In the genomic region with DNA sequence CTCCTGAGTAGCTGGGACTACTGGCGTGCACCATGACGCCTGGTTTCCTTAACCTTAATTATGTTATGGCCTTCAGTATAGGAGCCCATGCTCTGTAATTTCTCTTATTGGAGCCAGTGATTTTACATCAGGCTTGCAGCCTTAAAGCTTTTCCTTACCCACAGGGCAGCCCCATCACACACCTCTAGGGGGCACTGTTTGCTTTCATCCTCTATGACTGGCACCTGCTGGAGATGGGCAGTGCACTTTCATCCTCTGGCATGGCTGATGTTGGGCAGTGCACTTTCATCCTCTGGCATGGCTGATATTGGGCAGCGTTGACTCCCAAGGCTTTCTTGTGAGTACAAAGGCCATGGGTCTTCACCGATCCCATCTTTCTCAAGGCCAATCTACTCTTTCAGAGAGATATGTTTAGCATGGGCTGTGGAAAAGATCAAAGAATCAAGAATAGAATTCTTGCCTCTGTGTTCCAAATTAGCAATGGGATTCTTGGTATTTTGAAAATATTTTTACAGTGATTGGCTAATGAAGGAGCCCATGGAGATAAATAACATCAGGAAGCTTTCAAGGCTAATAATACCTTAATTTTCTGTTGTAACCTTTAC, we compare ENCODE assay signal across 9 cellular contexts.
DNase-seq lines count a peak whose midpoint lies in the region; ATAC-seq, FAIRE-seq and TF ChIP-seq lines count a peak whose summit lies in the region.
"Had no signal": no experiment of that assay in that cellular context is flagged by ENCODE, and none has a peak within 500 bp of the region (broad histone marks: within the 10 kb centered on the region; RNA-seq: fewer than 3 reads in every experiment).

No MANE protein-coding gene starts in this region.

- H2BK15ac ChIP-seq in H1 (ENCODE audit: low read length), result no peak overlapping the region

- H3K27ac ChIP-seq in MM.1S (ENCODE audit: low read length), result no peak overlapping the region
- no peak overlapping the region for H3K27ac ChIP-seq in H1 (ENCODE audit: low read depth, low read length)
- H3K27ac ChIP-seq in osteoblast (ENCODE audit: low read depth, low read length), result no peak overlapping the region

- no peaks in the 10 kb centered on the region for H3K79me1 ChIP-seq in H1 (ENCODE audit: low read depth, low read length)

- H3K36me3 ChIP-seq in GM06990 (ENCODE audit: control insufficient read depth, insufficient read depth, low read length) (no peaks in the 10 kb centered on the region), MM.1S (replicated peaks; ENCODE audit: insufficient read depth, low read length) (no peaks in the 10 kb centered on the region), H1 (ENCODE audit: control insufficient read depth in 2 of 4, insufficient read depth in 4 of 4, low read length in 3 of 4) (no peaks in the 10 kb centered on the region), osteoblast (ENCODE audit: insufficient read depth, low read length) (no peaks in the 10 kb centered on the region)

- no peak overlapping the region for H4K91ac ChIP-seq in H1 (replicated peaks; ENCODE audit: insufficient read length, low read length)

- no peaks in the 10 kb centered on the region for H3K9me3 ChIP-seq in MM.1S (replicated peaks; ENCODE audit: insufficient read depth, low read length)
- no peaks in the 10 kb centered on the region for H3K9me3 ChIP-seq in H1 (ENCODE audit: insufficient read depth in 2 of 2, low read depth in 1 of 2, low read length in 1 of 2)
- H3K9me3 ChIP-seq in osteoblast (ENCODE audit: low read depth, low read length), result no peaks in the 10 kb centered on the region

- no peak overlapping the region for H3K14ac ChIP-seq in H1 (ENCODE audit: insufficient read length)

- H4K8ac ChIP-seq in H1 (ENCODE audit: extremely low read depth, insufficient read depth, low read length), result no peak overlapping the region

- 0 out of 2 replicates have a peak, but pooled peaks cover 2% of the 10 kb centered on the region for H3K4me1 ChIP-seq in MM.1S (ENCODE audit: low read length)
- H3K4me1 ChIP-seq in H1 (replicated peaks in 1 of 4; ENCODE audit: control insufficient read depth in 3 of 4, insufficient read depth in 4 of 4, low read length in 3 of 4), result peaks cover 0 to 11% (median 3%) of the 10 kb centered on the region in 4 experiments; a peak in 3 of 7 replicates
- H3K4me1 ChIP-seq in osteoblast (ENCODE audit: insufficient read depth, low read length), result no peaks in the 10 kb centered on the region

- no peaks in the 10 kb centered on the region for H3K23me2 ChIP-seq in H1 (ENCODE audit: low read depth, low read length)

- TF ChIP-seq POLR2A in H1 (IDR thresholded peaks at IDR 0.05; ENCODE audit: control extremely low read depth in 1 of 2, low read depth in 2 of 2, low read length in 2 of 2), result no peak

- no peak for TF ChIP-seq EP300 in H1 (IDR thresholded peaks at IDR 0.05; ENCODE audit: borderline replicate concordance in 1 of 2, low read depth in 2 of 2, low read length in 2 of 2)

- H2AK5ac ChIP-seq in H1 (ENCODE audit: low read depth, low read length), result no peak overlapping the region

- H3K9ac ChIP-seq in MM.1S (ENCODE audit: low read length) (no peak overlapping the region), H1 (replicated peaks in 1 of 4; ENCODE audit: extremely low read depth in 1 of 4, low read depth in 3 of 4, low read length in 3 of 4) (no peak overlapping the region)

- no peaks in the 10 kb centered on the region for H3F3A ChIP-seq in MM.1S (ENCODE audit: insufficient read depth, low read length)

- POLR2A ChIA-PET in H1 (lab: Charles Lee; ENCODE audit: partially characterized antibody), result interaction anchor here (1.2 kb wide), 1 partner anchor 81 kb away, joined by 4 read pairs; a partner anchor contains a TSS

- H3K4me2 ChIP-seq in MM.1S (ENCODE audit: low read depth, low read length), result no peak overlapping the region
- H3K4me2 ChIP-seq in H1 (ENCODE audit: insufficient read depth in 1 of 2, low read depth in 2 of 2, low read length in 2 of 2), result no peak overlapping the region
- no peak overlapping the region for H3K4me2 ChIP-seq in osteoblast (ENCODE audit: insufficient read depth, low read length)

- no peak overlapping the region for H3K56ac ChIP-seq in H1 (replicated peaks; ENCODE audit: insufficient read length, low read depth, low read length)

- TF ChIP-seq RAD21 in H1 (IDR thresholded peaks at IDR 0.05 in 1 of 2, conservative IDR thresholded peaks at IDR 0.05 in 1 of 2; ENCODE audit: low read depth in 2 of 2, low read length in 2 of 2), result peak; percentile 89 to 95

- no peak overlapping the region for H3K4me3 ChIP-seq in GM06990 (replicated peaks; ENCODE audit: low read depth, low read length)
- no peak overlapping the region for H3K4me3 ChIP-seq in MM.1S (ENCODE audit: low read length)
- H3K4me3 ChIP-seq in H1 (ENCODE audit: extremely low read depth in 1 of 4, insufficient read depth in 2 of 4, low read depth in 3 of 4, low read length in 4 of 4), result no peak overlapping the region
- H3K4me3 ChIP-seq in osteoblast (ENCODE audit: insufficient read depth, low read length), result no peak overlapping the region

- no peak for DNase-seq in GM06990 (ENCODE audit: extremely low read depth, insufficient read length)
- DNase-seq in MM.1S, result peak; percentile 82
- DNase-seq in UCSD-AML1 (lab: John Stamatoyannopoulos, UW; ENCODE audit: unreplicated experiment), result peak; percentile 68
- peak; percentile 27 to 92 for DNase-seq in H1 (ENCODE audit: low read depth in 1 of 2, low spot score in 2 of 2)
- no peak for DNase-seq in osteoblast (ENCODE audit: insufficient read length, low spot score, missing footprints)

- ATAC-seq in GM21390 (IDR thresholded peaks at IDR 0.05; ENCODE audit: unreplicated experiment), result no peak
- no peak for ATAC-seq in GM18519 (IDR thresholded peaks at IDR 0.05; ENCODE audit: low FRiP score, unreplicated experiment)
- ATAC-seq in HG03025 (IDR thresholded peaks at IDR 0.05; ENCODE audit: low FRiP score, unreplicated experiment), result no peak

- TF ChIP-seq CTCF in GM06990 (IDR thresholded peaks at IDR 0.05; ENCODE audit: insufficient read depth, low read length, poor library complexity, severe bottlenecking), result peak; percentile 74
- TF ChIP-seq CTCF in MM.1S (IDR thresholded peaks at IDR 0.05; ENCODE audit: low read length), result peak; percentile 92
- TF ChIP-seq CTCF in H1 (IDR thresholded peaks at IDR 0.05; ENCODE audit: control extremely low read depth in 1 of 3, insufficient read depth in 1 of 3, low read depth in 1 of 3, low read length in 3 of 3), result peak; percentile 83 to 94 (median 93)
- peak; percentile 36 for TF ChIP-seq CTCF in osteoblast (IDR thresholded peaks at IDR 0.05; ENCODE audit: extremely low read depth, low read depth, low read length)

- H4K20me1 ChIP-seq in MM.1S (ENCODE audit: insufficient read depth, low read length) (no peaks in the 10 kb centered on the region), H1 (replicated peaks in 1 of 2; ENCODE audit: control insufficient read depth in 1 of 2, insufficient read depth in 2 of 2, low read length in 2 of 2) (no peaks in the 10 kb centered on the region), osteoblast (ENCODE audit: insufficient read depth, low read length) (no peaks in the 10 kb centered on the region)

- H2BK120ac ChIP-seq in H1 (replicated peaks; ENCODE audit: low read depth, low read length), result no peak overlapping the region

- CTCF ChIA-PET in H1 (lab: Charles Lee; ENCODE audit: partially characterized antibody), result interaction anchor here (0.5 to 3.3 kb wide), 47 partner anchors 8 to 1524 kb away, joined by 3 to 14 read pairs (median 4); no protein-coding TSS in a partner anchor

- H3K79me2 ChIP-seq in MM.1S (ENCODE audit: low read length), result no peaks in the 10 kb centered on the region
- no peaks in the 10 kb centered on the region for H3K79me2 ChIP-seq in H1 (ENCODE audit: control insufficient read depth in 1 of 2, insufficient read depth in 2 of 2, low read length in 2 of 2)
- H3K79me2 ChIP-seq in osteoblast (ENCODE audit: insufficient read depth, low read length), result no peaks in the 10 kb centered on the region

- no peak overlapping the region for H3K23ac ChIP-seq in H1 (ENCODE audit: insufficient read length)

- H3K9me2 ChIP-seq in MM.1S (replicated peaks; ENCODE audit: insufficient read depth, low read length), result no peaks in the 10 kb centered on the region

- no peak overlapping the region for H2BK20ac ChIP-seq in H1 (ENCODE audit: low read length)

- H2AFZ ChIP-seq in MM.1S (ENCODE audit: low read length) (no peak overlapping the region), H1 (ENCODE audit: low read length) (no peak overlapping the region), osteoblast (ENCODE audit: low read length) (no peak overlapping the region)

- FAIRE-seq in H1 (lab: Jason Lieb, UNC), result peak; percentile 57
- FAIRE-seq: TTC549 had no signal

- H2BK5ac ChIP-seq in H1 (ENCODE audit: low read depth, low read length), result 0 out of 2 replicates have a peak overlapping the region, but pooled peaks have one; percentile 17

- no peaks in the 10 kb centered on the region for H3K27me3 ChIP-seq in GM06990 (replicated peaks; ENCODE audit: control insufficient read depth, insufficient read depth, low read length)
- no peaks in the 10 kb centered on the region for H3K27me3 ChIP-seq in MM.1S (replicated peaks; ENCODE audit: insufficient read depth, low read length)
- no peaks in the 10 kb centered on the region for H3K27me3 ChIP-seq in H1 (replicated peaks in 1 of 4; ENCODE audit: control insufficient read depth in 3 of 4, extremely low read depth in 1 of 4, insufficient read depth in 3 of 4, low read length in 3 of 4)
- no peaks in the 10 kb centered on the region for H3K27me3 ChIP-seq in osteoblast (ENCODE audit: insufficient read depth, low read length)

- H3K4ac ChIP-seq in H1 (replicated peaks; ENCODE audit: insufficient read length, low read depth, low read length), result no peak overlapping the region

- H2BK12ac ChIP-seq in H1 (ENCODE audit: low read depth, low read length), result peak overlapping the region; percentile 55; the same call in 1 of the 2 replicates

- WGBS in H1 (ENCODE audit: extremely low coverage in 1 of 2, insufficient coverage in 1 of 2, insufficient read length in 1 of 2, insufficient replicate concordance in 2 of 2, low coverage in 1 of 2, low lambda C conversion rate in 2 of 2, missing lambda C conversion rate in 1 of 2), 2 experiments, result 51% methylated on average over 4 of the region's 4 CpGs; no CpG with 5 or more reads in 1 of the 2 experiments

- no peak overlapping the region for H3K18ac ChIP-seq in H1 (ENCODE audit: extremely low read depth, low read length)

- H4K5ac ChIP-seq in H1 (ENCODE audit: insufficient read length, low read depth, low read length), result no peak overlapping the region

TF ChIP-seq in H1, 55 proteins besides CTCF, POLR2A, EP300 and RAD21 (continues in another document):
- no peak for TF ChIP-seq SP4 (IDR thresholded peaks at IDR 0.05; ENCODE audit: low read length)
- TF ChIP-seq, protein P1, sequence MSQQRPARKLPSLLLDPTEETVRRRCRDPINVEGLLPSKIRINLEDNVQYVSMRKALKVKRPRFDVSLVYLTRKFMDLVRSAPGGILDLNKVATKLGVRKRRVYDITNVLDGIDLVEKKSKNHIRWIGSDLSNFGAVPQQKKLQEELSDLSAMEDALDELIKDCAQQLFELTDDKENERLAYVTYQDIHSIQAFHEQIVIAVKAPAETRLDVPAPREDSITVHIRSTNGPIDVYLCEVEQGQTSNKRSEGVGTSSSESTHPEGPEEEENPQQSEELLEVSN (IDR thresholded peaks at IDR 0.05), result no peak

Comparison
In these comparisons a context has a peak if more than half of its experiments do, and no peak if none do; other contexts are left out.
1. DNase-seq: peak in MM.1S (single experiment), UCSD-AML1 (single experiment) and H1 (2 of 2); none in GM06990 (single experiment) and osteoblast (single experiment).
2. CTCF ChIP-seq: peak in every context shown above with its lines; median percentile 93 in H1; 92 in MM.1S; 74 in GM06990; 36 in osteoblast.